In genomic region chr7:98335411-98335977, GRCh38 we compare ENCODE assay signal across 30 cellular contexts.
"Had no signal": no experiment of that assay in that cellular context is flagged by ENCODE, and none has a peak within 500 bp of the region (broad histone marks: within the 10 kb centered on the region; RNA-seq: fewer than 3 reads in every experiment).

No MANE protein-coding gene starts in this region.

- H3K27me3 ChIP-seq: esophagus muscularis mucosa, foreskin keratinocyte, gastroesophageal sphincter, heart left ventricle, hepatocyte, ovary, stomach, thyroid gland, upper lobe of left lung, uterus had no signal

- H3K9me3 ChIP-seq: mucosa of descending colon, ovary, psoas muscle, thyroid gland, upper lobe of left lung, uterus had no signal

- H3K27ac ChIP-seq: coronary artery, esophagus muscularis mucosa, foreskin keratinocyte, gastroesophageal sphincter, heart left ventricle, hepatocyte, ovary, psoas muscle, skin epidermis, stomach, thyroid gland, upper lobe of left lung, uterus had no signal

- H2AFZ ChIP-seq: hepatocyte had no signal

- H3K4me1 Mint-ChIP-seq: memory B cell; mesothelial cell of epicardium; naive B cell; stimulated activated naive B cell treated with anti-CD40 and anti-IgM and Interleukin-4, amounts not matched to agents 10 μg/mL and 1 μg/mL and 100 μg/mL, for 72 hours had no signal

- H3K36me3 Mint-ChIP-seq: natural killer cell treated with Interleukin-12 subunit alpha and Interleukin-12 subunit beta and Interleukin-15 and Interleukin-18, amount 100 ng/mL, for 72 hours had no signal

- H3K4me3 Mint-ChIP-seq: memory B cell; mesothelial cell of epicardium; naive B cell; natural killer cell treated with Interleukin-12 subunit alpha and Interleukin-12 subunit beta and Interleukin-15 and Interleukin-18, amount 100 ng/mL, for 72 hours; stimulated activated naive B cell treated with anti-CD40 and anti-IgM and Interleukin-4, amounts not matched to agents 10 μg/mL and 1 μg/mL and 100 μg/mL, for 72 hours had no signal

- H3K27ac Mint-ChIP-seq: memory B cell; mesothelial cell of epicardium; natural killer cell treated with Interleukin-12 subunit alpha and Interleukin-12 subunit beta and Interleukin-15 and Interleukin-18, amount 100 ng/mL, for 72 hours; stimulated activated naive B cell treated with anti-CD40 and anti-IgM and Interleukin-4, amounts not matched to agents 10 μg/mL and 1 μg/mL and 100 μg/mL, for 72 hours had no signal

- H3K36me3 ChIP-seq: esophagus muscularis mucosa, gastroesophageal sphincter, heart left ventricle, ovary, thyroid gland, upper lobe of left lung, uterus had no signal

- ATAC-seq: foreskin keratinocyte; gastroesophageal sphincter; heart left ventricle; left lobe of liver; mucosa of descending colon; natural killer cell treated with Interleukin-12 subunit alpha and Interleukin-12 subunit beta and Interleukin-15 and Interleukin-18, amount 100 ng/mL, for 72 hours; psoas muscle; right cardiac atrium; stimulated activated naive B cell treated with anti-CD40 and anti-IgM and Interleukin-4, amounts not matched to agents 10 μg/mL and 1 μg/mL and 100 μg/mL, for 72 hours had no signal

- H3K9me3 Mint-ChIP-seq: natural killer cell treated with Interleukin-12 subunit alpha and Interleukin-12 subunit beta and Interleukin-15 and Interleukin-18, amount 100 ng/mL, for 72 hours had no signal

- DNase-seq: dermis blood vessel endothelial cell; effector memory CD4-positive, alpha-beta T cell; foreskin keratinocyte; heart left ventricle; kidney; mucosa of descending colon; naive B cell; occipital lobe; ovary; posterior cingulate gyrus; psoas muscle; right cardiac atrium; stimulated activated CD4-positive, alpha-beta T cell treated with anti-CD3 and anti-CD28 coated beads, Interleukin-15, amount 100 ng/mL, for 24 hours; stimulated activated CD4-positive, alpha-beta T cell treated with anti-CD3 and anti-CD28 coated beads, Interleukin-2, amount 100 ng/mL, for 48 hours; stimulated activated naive B cell treated with anti-CD40 and anti-IgM and Interleukin-4, amounts not matched to agents 10 μg/mL and 1 μg/mL and 100 μg/mL, for 72 hours; stomach; thyroid gland; uterus had no signal

- H3K4me2 ChIP-seq: hepatocyte had no signal

- FAIRE-seq: endothelial cell of umbilical vein, kidney had no signal

- H3K4me3 ChIP-seq: coronary artery, esophagus muscularis mucosa, gastroesophageal sphincter, heart left ventricle, hepatocyte, lung, mucosa of descending colon, ovary, psoas muscle, skin epidermis, stomach, thyroid gland, upper lobe of left lung, uterus had no signal

- H3K4me1 ChIP-seq: esophagus muscularis mucosa, foreskin keratinocyte, gastroesophageal sphincter, heart left ventricle, psoas muscle, stomach, upper lobe of left lung, uterus had no signal
